Comparison of ENCODE assay signal across 10 cellular contexts in the genomic region with DNA sequence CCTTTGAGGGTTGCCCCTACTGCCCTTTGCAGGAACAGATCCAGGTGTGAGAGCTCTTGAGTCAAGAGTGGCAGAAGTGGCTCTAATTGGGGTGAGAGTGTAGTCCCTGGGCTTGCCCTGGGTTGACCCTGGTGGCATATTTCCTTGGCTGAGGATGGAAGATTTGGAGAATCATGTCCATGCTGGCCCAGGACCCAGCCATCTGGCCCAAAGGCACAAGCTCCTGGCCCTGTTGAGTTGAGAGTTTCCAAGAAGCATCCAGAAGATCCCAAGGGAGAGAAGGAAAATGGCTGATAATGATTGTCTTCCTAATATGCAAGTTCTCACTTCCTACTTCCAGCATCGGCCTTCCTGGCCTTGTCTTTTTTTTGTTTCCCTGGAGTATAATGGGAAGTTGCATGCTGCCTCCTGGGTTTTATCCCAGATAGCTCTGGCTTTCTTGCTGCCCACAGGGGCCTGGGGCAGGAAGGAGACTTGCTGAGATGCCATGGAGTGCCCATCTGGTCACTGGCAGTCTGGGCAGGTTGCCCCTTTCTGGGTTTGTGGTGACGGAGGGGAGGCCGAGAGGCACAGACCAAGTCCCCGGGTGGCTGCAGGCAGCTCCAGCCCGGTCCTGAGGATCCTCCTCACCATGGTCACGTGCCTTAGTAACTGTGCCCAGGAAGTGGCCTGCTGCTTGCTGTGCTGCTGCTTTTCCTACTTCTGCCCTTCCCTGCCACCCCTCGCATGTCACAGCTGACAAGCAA. TPM values are rescaled to one million over a fixed set of nuclear protein-coding genes. Genes with fewer than 3 reads are reported as not detected.
DNase-seq lines count a peak whose midpoint lies in the region; ATAC-seq, FAIRE-seq and TF ChIP-seq lines count a peak whose summit lies in the region.
"Had no signal": no experiment of that assay in that cellular context is flagged by ENCODE, and none has a peak within 500 bp of the region (broad histone marks: within the 10 kb centered on the region; RNA-seq: fewer than 3 reads in every experiment).

No MANE protein-coding gene starts in this region.

- POLR2A ChIA-PET in WTC11 (lab: Charles Lee), result no interaction called here

- H3K9ac ChIP-seq in HUES6 (ENCODE audit: low read length), result peak overlapping the region; percentile 32

- no peak overlapping the region for H3K4me3 Mint-ChIP-seq in WTC11

- intact Hi-C loops in heart left ventricle (cut with DNase I), result loop anchor here in 6 of 10 donors (5.0 to 10.0 kb wide), 4 partner anchors 39 to 99 kb away; a partner anchor contains a TSS

- H3K27me3 ChIP-seq in HUES6 (ENCODE audit: control insufficient read depth, insufficient read depth, low read length), result no peaks in the 10 kb centered on the region
- H3K27me3 ChIP-seq in heart left ventricle, result no peaks in the 10 kb centered on the region
- H3K27me3 ChIP-seq in small intestine (ENCODE audit: control insufficient read depth in 2 of 2, insufficient read depth in 2 of 2, low read length in 2 of 2), result no peaks in the 10 kb centered on the region
- H3K27me3 ChIP-seq: right lobe of liver had no signal

- H3K36me3 ChIP-seq in HUES6 (ENCODE audit: control insufficient read depth, insufficient read depth, low read length) (no peaks in the 10 kb centered on the region), heart left ventricle (peaks cover 0 to 75% (median 41%) of the 10 kb centered on the region in 9 donors), small intestine (ENCODE audit: control insufficient read depth in 2 of 2, insufficient read depth in 2 of 2, low read length in 2 of 2) (peaks cover 9 to 12% of the 10 kb centered on the region in 2 donors)

- H3K9me3 Mint-ChIP-seq in WTC11, result no peaks in the 10 kb centered on the region

- TF ChIP-seq POLR2A in heart left ventricle (IDR thresholded peaks at IDR 0.05), result no peak

- H3K9me3 ChIP-seq in HUES6 (ENCODE audit: control insufficient read depth, insufficient read depth, low read depth, low read length) (no peaks in the 10 kb centered on the region), heart left ventricle (no peaks in the 10 kb centered on the region), small intestine (ENCODE audit: control insufficient read depth, low read depth) (no peaks in the 10 kb centered on the region)
- H3K9me3 ChIP-seq: right lobe of liver had no signal

- no peak overlapping the region for H3K4me3 ChIP-seq in HUES6 (ENCODE audit: low read depth, low read length)
- no peak overlapping the region for H3K4me3 ChIP-seq in heart left ventricle
- H3K4me3 ChIP-seq in small intestine (ENCODE audit: low read depth in 1 of 2, low read length in 2 of 2), result no peak overlapping the region
- H3K4me3 ChIP-seq: GM12878, right lobe of liver had no signal

- TF ChIP-seq CTCF in WTC11 (IDR thresholded peaks at IDR 0.05) (no peak), heart left ventricle (IDR thresholded peaks at IDR 0.05) (no peak)

- no peak overlapping the region for H3K27ac ChIP-seq in HUES6 (ENCODE audit: low read depth, low read length)
- H3K27ac ChIP-seq in heart left ventricle, result peak overlapping the region; percentile 7 to 88 (median 73)
- peak overlapping the region; percentile 9 to 76 for H3K27ac ChIP-seq in small intestine (ENCODE audit: low read depth in 1 of 2, low read length in 1 of 2)

- FAIRE-seq in small intestine (lab: Jason Lieb, UNC), result no peak
- FAIRE-seq: GM12878 had no signal

- no peaks in the 10 kb centered on the region for H3K36me3 Mint-ChIP-seq in WTC11

- DNase-seq in WTC11 (ENCODE audit: low spot score), result no peak
- peak in 3 of 5 donors; percentile 34 to 69 (median 60) for DNase-seq in heart left ventricle
- no peak for DNase-seq in small intestine
- DNase-seq in activated CD4-positive, CD25-positive, alpha-beta regulatory T cell treated with anti-CD3 and anti-CD28 coated beads, Interleukin-2, amount 50 U/mL, for 72 hours, result no peak
- DNase-seq in NK-92 (lab: John Stamatoyannopoulos, UW; ENCODE audit: unreplicated experiment), result no peak
- DNase-seq in HUDEP-2 (lab: John Stamatoyannopoulos, UW; ENCODE audit: unreplicated experiment in 76 of 76), result no peak
- DNase-seq in NCI-H2029 (lab: John Stamatoyannopoulos, UW), result no peak
- DNase-seq: right lobe of liver had no signal

- CTCF ChIA-PET in WTC11 (lab: Charles Lee), result interaction anchor here (1.1 kb wide), 1 partner anchor 16 kb away, joined by 4 read pairs; no protein-coding TSS in a partner anchor

- H3K27me3 Mint-ChIP-seq in WTC11 (ENCODE audit: low read depth), result no peaks in the 10 kb centered on the region

- ATAC-seq in WTC11 (no peak), heart left ventricle (peak in 3 of 4 donors; percentile 7 to 26 (median 24))
- ATAC-seq: GM12878 had no signal

- H3K4me1 Mint-ChIP-seq in WTC11, result peaks cover 68% of the 10 kb centered on the region

- 8 to 33% (median 22%) methylated on average over 4 to 7 of the region's 7 CpGs for WGBS in heart left ventricle, 4 donors
- WGBS in small intestine, 3 donors, result 61 to 76% (median 75%) methylated on average over 7 of the region's 7 CpGs

- peak overlapping the region; percentile 97 for H3K27ac Mint-ChIP-seq in WTC11

- H3K4me1 ChIP-seq in HUES6 (ENCODE audit: control insufficient read depth, insufficient read depth, low read length) (peaks cover 42% of the 10 kb centered on the region), heart left ventricle (peaks cover 15 to 93% (median 48%) of the 10 kb centered on the region in 12 donors), small intestine (ENCODE audit: control insufficient read depth in 2 of 2, insufficient read depth in 1 of 2, low read depth in 1 of 2, low read length in 1 of 2) (peaks cover 0 to 22% of the 10 kb centered on the region in 2 donors)

TF ChIP-seq in WTC11, 78 proteins besides CTCF, POLR2A, EP300 and RAD21:
- TF ChIP-seq, protein P1, sequence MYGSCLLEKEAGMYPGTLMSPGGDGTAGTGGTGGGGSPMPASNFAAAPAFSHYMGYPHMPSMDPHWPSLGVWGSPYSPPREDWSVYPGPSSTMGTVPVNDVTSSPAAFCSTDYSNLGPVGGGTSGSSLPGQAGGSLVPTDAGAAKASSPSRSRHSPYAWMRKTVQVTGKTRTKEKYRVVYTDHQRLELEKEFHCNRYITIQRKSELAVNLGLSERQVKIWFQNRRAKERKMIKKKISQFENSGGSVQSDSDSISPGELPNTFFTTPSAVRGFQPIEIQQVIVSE (CRISPR knock-in tag; IDR thresholded peaks at IDR 0.05; ENCODE audit: borderline replicate concordance), result no peak
- TF ChIP-seq, protein P2, sequence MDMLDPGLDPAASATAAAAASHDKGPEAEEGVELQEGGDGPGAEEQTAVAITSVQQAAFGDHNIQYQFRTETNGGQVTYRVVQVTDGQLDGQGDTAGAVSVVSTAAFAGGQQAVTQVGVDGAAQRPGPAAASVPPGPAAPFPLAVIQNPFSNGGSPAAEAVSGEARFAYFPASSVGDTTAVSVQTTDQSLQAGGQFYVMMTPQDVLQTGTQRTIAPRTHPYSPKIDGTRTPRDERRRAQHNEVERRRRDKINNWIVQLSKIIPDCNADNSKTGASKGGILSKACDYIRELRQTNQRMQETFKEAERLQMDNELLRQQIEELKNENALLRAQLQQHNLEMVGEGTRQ (CRISPR knock-in tag; IDR thresholded peaks at IDR 0.05), result peak; percentile 72
- TF ChIP-seq, protein P3, sequence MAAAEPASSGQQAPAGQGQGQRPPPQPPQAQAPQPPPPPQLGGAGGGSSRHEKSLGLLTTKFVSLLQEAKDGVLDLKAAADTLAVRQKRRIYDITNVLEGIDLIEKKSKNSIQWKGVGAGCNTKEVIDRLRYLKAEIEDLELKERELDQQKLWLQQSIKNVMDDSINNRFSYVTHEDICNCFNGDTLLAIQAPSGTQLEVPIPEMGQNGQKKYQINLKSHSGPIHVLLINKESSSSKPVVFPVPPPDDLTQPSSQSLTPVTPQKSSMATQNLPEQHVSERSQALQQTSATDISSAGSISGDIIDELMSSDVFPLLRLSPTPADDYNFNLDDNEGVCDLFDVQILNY (CRISPR knock-in tag; IDR thresholded peaks at IDR 0.05), result no peak
- no peak for TF ChIP-seq SP1 (CRISPR knock-in tag; conservative IDR thresholded peaks at IDR 0.05)
- TF ChIP-seq, protein P4, sequence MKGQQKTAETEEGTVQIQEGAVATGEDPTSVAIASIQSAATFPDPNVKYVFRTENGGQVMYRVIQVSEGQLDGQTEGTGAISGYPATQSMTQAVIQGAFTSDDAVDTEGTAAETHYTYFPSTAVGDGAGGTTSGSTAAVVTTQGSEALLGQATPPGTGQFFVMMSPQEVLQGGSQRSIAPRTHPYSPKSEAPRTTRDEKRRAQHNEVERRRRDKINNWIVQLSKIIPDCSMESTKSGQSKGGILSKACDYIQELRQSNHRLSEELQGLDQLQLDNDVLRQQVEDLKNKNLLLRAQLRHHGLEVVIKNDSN (CRISPR knock-in tag; IDR thresholded peaks at IDR 0.05), result 0 out of 2 replicates have a peak, but pooled peaks have one; percentile 33
- no peak for TF ChIP-seq NFATC4 (CRISPR knock-in tag; IDR thresholded peaks at IDR 0.05)

RNA-seq across cellular contexts. Expression of a gene that starts 55.3 kb away (rescaled TPM):
- 256 to 288 TPM (median 275 TPM) in 3 replicates for total RNA-seq in WTC11 (2021)
- total RNA-seq in heart left ventricle, result 100 to 1,000 TPM in 7 of 9 donors, 10 to 100 TPM in 2; 63.8 to 197 (median 176) TPM
- polyA plus RNA-seq in heart left ventricle, result 100 to 1,000 TPM; 157 to 186 TPM
- polyA plus RNA-seq in small intestine, result 100 to 1,000 TPM; 216 to 250 (median 249) TPM

Comparison
In these comparisons a context has a peak if more than half of its experiments do, and no peak if none do; other contexts are left out.
1. DNase-seq: peak in heart left ventricle (3 of 5); none in WTC11 (single experiment), small intestine (single experiment), activated CD4-positive, CD25-positive, alpha-beta regulatory T cell treated with anti-CD3 and anti-CD28 coated beads, Interleukin-2, amount 50 U/mL, for 72 hours (single experiment), NK-92 (single experiment), HUDEP-2 (0 of 76) and NCI-H2029 (single experiment).